9 cellular contexts compared by ENCODE assay signal in the genomic region with DNA sequence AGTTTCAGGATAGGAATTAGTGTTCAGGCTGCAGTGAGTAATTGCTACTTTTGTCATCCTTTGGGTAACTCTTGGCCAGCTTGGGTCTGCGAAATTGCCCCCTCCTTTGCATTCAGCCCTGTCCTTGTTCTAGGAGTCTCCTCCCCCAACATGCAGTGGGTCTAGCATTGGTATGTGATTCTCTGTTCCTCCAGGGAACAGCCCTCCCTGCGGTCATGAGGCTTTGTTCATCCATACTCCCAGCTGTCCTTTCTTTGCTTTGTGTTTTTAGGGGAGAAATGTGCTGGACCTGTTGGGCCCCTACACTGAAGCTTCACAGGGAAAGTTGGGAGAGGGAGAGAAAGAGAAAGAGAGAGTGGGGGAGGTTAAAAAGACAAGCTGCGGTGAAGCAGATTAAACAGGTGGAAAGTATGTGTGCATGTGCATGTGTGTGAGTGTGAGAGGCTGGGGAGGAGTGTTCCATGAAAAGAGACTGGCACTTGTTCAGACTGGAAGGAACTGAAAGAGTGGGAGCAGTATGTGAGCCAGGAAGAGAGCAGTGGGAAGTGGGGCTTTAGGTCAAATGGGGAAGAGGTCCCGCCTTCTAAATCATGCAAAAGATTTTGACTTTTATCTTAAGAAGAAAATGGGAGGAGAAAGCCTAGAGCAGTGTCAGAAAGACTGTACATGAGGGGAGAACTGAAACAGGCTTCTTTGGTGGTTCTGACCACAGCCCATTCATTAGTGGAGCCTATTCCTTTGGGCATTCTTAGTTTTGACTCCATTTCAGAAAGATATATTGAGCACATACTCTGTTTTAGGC. TPM values are rescaled to one million over a fixed set of nuclear protein-coding genes. Genes with fewer than 3 reads are reported as not detected.
DNase-seq lines count a peak whose midpoint lies in the region; ATAC-seq and TF ChIP-seq lines count a peak whose summit lies in the region.
"Had no signal": no experiment of that assay in that cellular context is flagged by ENCODE, and none has a peak within 500 bp of the region (broad histone marks: within the 10 kb centered on the region; RNA-seq: fewer than 3 reads in every experiment).

No MANE protein-coding gene starts in this region.

- DNase-seq in DMS 273 (lab: John Stamatoyannopoulos, UW; ENCODE audit: unreplicated experiment) (peak; percentile 5), DMS 273 treated with DMSO at 0.1 percent for 48 hours (lab: John Stamatoyannopoulos, UW) (no peak), pons (ENCODE audit: low spot score) (no peak), COR-L47 (lab: John Stamatoyannopoulos, UW) (no peak)
- DNase-seq: stimulated activated CD4-positive, alpha-beta T cell treated with anti-CD3 and anti-CD28 coated beads, Interleukin-4, amount 100 ng/mL, for 24 hours had no signal

- no peak for TF ChIP-seq CTCF in nephron (IDR thresholded peaks at IDR 0.05; ENCODE audit: unreplicated experiment in 3 of 3)

- peak overlapping the region; percentile 74 to 83 (median 83) for H3K27ac Mint-ChIP-seq in nephron

- ATAC-seq in GM21737 (IDR thresholded peaks at IDR 0.05; ENCODE audit: unreplicated experiment): peak; percentile 77
- ATAC-seq in HG03521 (IDR thresholded peaks at IDR 0.05; ENCODE audit: unreplicated experiment): peak; percentile 90
- ATAC-seq in esophagus mucosa: no peak

- no peaks in the 10 kb centered on the region for H3K27me3 Mint-ChIP-seq in nephron (ENCODE audit: low read depth)

- H3K9me3 Mint-ChIP-seq in nephron: no peaks in the 10 kb centered on the region

- H3K4me3 Mint-ChIP-seq in nephron: no peak overlapping the region

- peaks cover 63% of the 10 kb centered on the region for H3K4me1 Mint-ChIP-seq in nephron

- H3K36me3 Mint-ChIP-seq in nephron (ENCODE audit: low read depth): no peaks in the 10 kb centered on the region

RNA-seq across cellular contexts. Expression of gene SESN3, which starts 17.9 kb away (rescaled TPM):
- 30.5 TPM for total RNA-seq in esophagus mucosa
